In genomic region chrX:119604778-119605177, GRCh38 we compare ENCODE assay signal across 8 cellular contexts. TPM values are rescaled to one million over a fixed set of nuclear protein-coding genes. Genes with fewer than 3 reads are reported as not detected.
A peak's percentile ranks its signal among the peaks of the same experiment; 100 is the strongest.
DNase-seq lines count a peak whose midpoint lies in the region; ATAC-seq and TF ChIP-seq lines count a peak whose summit lies in the region.

No MANE protein-coding gene starts in this region.

- H3K4me2 ChIP-seq in Karpas-422 (ENCODE audit: low read depth, low read length, poor library complexity, severe bottlenecking), result peak overlapping the region; percentile 68

- peak overlapping the region; percentile 52 to 84 for H3K4me3 ChIP-seq in CD4-positive, alpha-beta memory T cell (ENCODE audit: low read length in 2 of 2)
- H3K4me3 ChIP-seq in Karpas-422 (ENCODE audit: low read length), result peak overlapping the region; percentile 81
- peak overlapping the region; percentile 87 for H3K4me3 ChIP-seq in cardiac fibroblast (replicated peaks in 1 of 2; ENCODE audit: low read depth in 2 of 2, low read length in 2 of 2)

- H3K4me1 Mint-ChIP-seq in CD4-positive, alpha-beta memory T cell, result peaks cover 6 to 39% (median 26%) of the 10 kb centered on the region in 4 donors
- peaks cover 20 to 23% of the 10 kb centered on the region in 2 donors for H3K4me1 Mint-ChIP-seq in natural killer cell treated with Interleukin-12 subunit alpha and Interleukin-12 subunit beta and Interleukin-15 and Interleukin-18, amount 100 ng/mL, for 72 hours (ENCODE audit: low read depth in 2 of 2)

- no peaks in the 10 kb centered on the region for H3K9me2 ChIP-seq in Karpas-422 (replicated peaks; ENCODE audit: insufficient read depth, low read length)

- no peaks in the 10 kb centered on the region for H3K9me3 ChIP-seq in CD4-positive, alpha-beta memory T cell (ENCODE audit: control insufficient read depth in 1 of 2, low read length in 2 of 2)
- H3K9me3 ChIP-seq in Karpas-422 (ENCODE audit: low read length), result no peaks in the 10 kb centered on the region

- H4K20me1 ChIP-seq in Karpas-422 (ENCODE audit: insufficient read depth, low read depth, low read length), result 0 out of 2 replicates have a peak, but pooled peaks cover 4% of the 10 kb centered on the region

- H3K79me2 ChIP-seq in Karpas-422 (ENCODE audit: low read length), result peaks cover 60% of the 10 kb centered on the region

- H3K27me3 Mint-ChIP-seq in CD4-positive, alpha-beta memory T cell, result no peaks in the 10 kb centered on the region
- peaks cover 0 to 5% of the 10 kb centered on the region in 2 donors for H3K27me3 Mint-ChIP-seq in natural killer cell treated with Interleukin-12 subunit alpha and Interleukin-12 subunit beta and Interleukin-15 and Interleukin-18, amount 100 ng/mL, for 72 hours

- peaks cover 0 to 5% (median 0%) of the 10 kb centered on the region in 8 donors for H3K9me3 Mint-ChIP-seq in CD4-positive, alpha-beta memory T cell
- H3K9me3 Mint-ChIP-seq in natural killer cell treated with Interleukin-12 subunit alpha and Interleukin-12 subunit beta and Interleukin-15 and Interleukin-18, amount 100 ng/mL, for 72 hours, result no peaks in the 10 kb centered on the region

- intact Hi-C loops in CD4-positive, alpha-beta memory T cell (cut with micrococcal nuclease), result loop anchor here (5.0 kb wide), 1 partner anchor 87 kb away; no protein-coding TSS in a partner anchor

- H3K27ac ChIP-seq in CD4-positive, alpha-beta memory T cell (ENCODE audit: low read depth, low read length), result peak overlapping the region; percentile 85
- H3K27ac ChIP-seq in Karpas-422 (ENCODE audit: low read length), result peak overlapping the region; percentile 80; the same call in 1 of the 2 replicates

- H3K9ac ChIP-seq in Karpas-422 (ENCODE audit: low read length), result peak overlapping the region; percentile 94

- CTCF ChIA-PET in CD4-positive, alpha-beta memory T cell (lab: Charles Lee; ENCODE audit: partially characterized antibody), result interaction anchor here (1.0 to 4.6 kb wide), 4 partner anchors 87 to 125 kb away, joined by 3 to 16 read pairs (median 3); partner anchors contain the start of gene SEPTIN6

- no peaks in the 10 kb centered on the region for H3K27me3 ChIP-seq in CD4-positive, alpha-beta memory T cell (ENCODE audit: insufficient read depth, low read length)
- H3K27me3 ChIP-seq in Karpas-422 (ENCODE audit: low read length), result no peaks in the 10 kb centered on the region

- H3K4me3 Mint-ChIP-seq in CD4-positive, alpha-beta memory T cell, result peak overlapping the region; percentile 90 to 96 (median 95)
- H3K4me3 Mint-ChIP-seq in natural killer cell treated with Interleukin-12 subunit alpha and Interleukin-12 subunit beta and Interleukin-15 and Interleukin-18, amount 100 ng/mL, for 72 hours, result peak overlapping the region; percentile 92

- H2AFZ ChIP-seq in Karpas-422 (ENCODE audit: low read length), result no peak overlapping the region

- H3K36me3 Mint-ChIP-seq in CD4-positive, alpha-beta memory T cell, result peaks cover 7 to 15% of the 10 kb centered on the region in 2 donors
- H3K36me3 Mint-ChIP-seq in natural killer cell treated with Interleukin-12 subunit alpha and Interleukin-12 subunit beta and Interleukin-15 and Interleukin-18, amount 100 ng/mL, for 72 hours, result no peaks in the 10 kb centered on the region

- no peaks in the 10 kb centered on the region for H3K36me3 ChIP-seq in CD4-positive, alpha-beta memory T cell (ENCODE audit: insufficient read depth, low read length)
- no peaks in the 10 kb centered on the region; the same call in 1 of the 2 replicates for H3K36me3 ChIP-seq in Karpas-422 (ENCODE audit: insufficient read depth, low read length)

- H3K4me1 ChIP-seq in CD4-positive, alpha-beta memory T cell (ENCODE audit: insufficient read depth, low read length), result peaks cover 21% of the 10 kb centered on the region
- H3K4me1 ChIP-seq in Karpas-422 (ENCODE audit: low read length), result peaks cover 24% of the 10 kb centered on the region

- POLR2A ChIA-PET in CD4-positive, alpha-beta memory T cell (lab: Charles Lee; ENCODE audit: partially characterized antibody), result interaction anchor here (0.7 to 4.1 kb wide), 8 partner anchors 16 to 187 kb away, joined by 3 to 34 read pairs (median 14); partner anchors contain the start of genes RPL39, SOWAHD and UBE2A

- no peak for TF ChIP-seq CTCF in cardiac fibroblast (IDR thresholded peaks at IDR 0.05; ENCODE audit: low read depth, low read length)

- ATAC-seq in natural killer cell treated with Interleukin-12 subunit alpha and Interleukin-12 subunit beta and Interleukin-15 and Interleukin-18, amount 100 ng/mL, for 72 hours, result no peak
- no peak for ATAC-seq in GM21367 (IDR thresholded peaks at IDR 0.05; ENCODE audit: unreplicated experiment)

- no peak for DNase-seq in CD4-positive, alpha-beta memory T cell
- no peak for DNase-seq in Karpas-422
- no peak for DNase-seq in cardiac fibroblast (ENCODE audit: low read depth in 2 of 2)
- DNase-seq in natural killer cell treated with Interleukin-12 subunit alpha and Interleukin-12 subunit beta and Interleukin-15 and Interleukin-18, amount 100 ng/mL, for 72 hours (ENCODE audit: low spot score), result no peak
- no peak for DNase-seq in AML-193 (lab: John Stamatoyannopoulos, UW)
- DNase-seq in NCI-H1436 (lab: John Stamatoyannopoulos, UW), result no peak
- DNase-seq in SHP77 (lab: John Stamatoyannopoulos, UW), result no peak

- H3K27ac Mint-ChIP-seq in CD4-positive, alpha-beta memory T cell, result peak overlapping the region; percentile 89 to 96 (median 93)
- H3K27ac Mint-ChIP-seq in natural killer cell treated with Interleukin-12 subunit alpha and Interleukin-12 subunit beta and Interleukin-15 and Interleukin-18, amount 100 ng/mL, for 72 hours, result peak overlapping the region; percentile 66 to 74

RNA-seq across cellular contexts. Expression of gene NKRF, which starts 1.4 kb away (rescaled TPM):
- 10 to 100 TPM; 13.0 to 14.2 TPM for total RNA-seq in CD4-positive, alpha-beta memory T cell
- 1 to 10 TPM; 5.6 to 7.3 TPM for polyA plus RNA-seq in CD4-positive, alpha-beta memory T cell
- 10.1 and 18.0 TPM in 2 replicates for total RNA-seq in Karpas-422 (2014; rRNA removed; shearing (Covaris generic); ENCODE audit: low replicate concordance)
- total RNA-seq in natural killer cell treated with Interleukin-12 subunit alpha and Interleukin-12 subunit beta and Interleukin-15 and Interleukin-18, amount 100 ng/mL, for 72 hours, result 10 to 100 TPM; 15.8 to 24.4 TPM

RNA-seq across cellular contexts. Expression of gene UBE2A, which starts 30.4 kb away (rescaled TPM):
- total RNA-seq in CD4-positive, alpha-beta memory T cell, result 10 to 100 TPM; 46.7 to 52.5 TPM
- polyA plus RNA-seq in CD4-positive, alpha-beta memory T cell, result 10 to 100 TPM; 43.9 to 51.0 TPM
- total RNA-seq in Karpas-422 (2014; rRNA removed; shearing (Covaris generic); ENCODE audit: low replicate concordance), result 43.0 and 54.7 TPM in 2 replicates
- 10 to 100 TPM; 58.3 to 60.0 TPM for total RNA-seq in natural killer cell treated with Interleukin-12 subunit alpha and Interleukin-12 subunit beta and Interleukin-15 and Interleukin-18, amount 100 ng/mL, for 72 hours

RNA-seq across cellular contexts. Expression of gene STEEP1, which starts 39.6 kb away (rescaled TPM):
- total RNA-seq in CD4-positive, alpha-beta memory T cell, result 10 to 100 TPM; 22.1 to 22.9 TPM
- polyA plus RNA-seq in CD4-positive, alpha-beta memory T cell, result 10 to 100 TPM in 1 of 2 donors, 1 to 10 TPM in 1; 6.3 to 16.5 TPM
- 36.7 and 44.0 TPM in 2 replicates for total RNA-seq in Karpas-422 (2014; rRNA removed; shearing (Covaris generic); ENCODE audit: low replicate concordance)
- 10 to 100 TPM; 20.8 to 24.2 TPM for total RNA-seq in natural killer cell treated with Interleukin-12 subunit alpha and Interleukin-12 subunit beta and Interleukin-15 and Interleukin-18, amount 100 ng/mL, for 72 hours
